1 cellular context compared by ENCODE assay signal in the genomic region with DNA sequence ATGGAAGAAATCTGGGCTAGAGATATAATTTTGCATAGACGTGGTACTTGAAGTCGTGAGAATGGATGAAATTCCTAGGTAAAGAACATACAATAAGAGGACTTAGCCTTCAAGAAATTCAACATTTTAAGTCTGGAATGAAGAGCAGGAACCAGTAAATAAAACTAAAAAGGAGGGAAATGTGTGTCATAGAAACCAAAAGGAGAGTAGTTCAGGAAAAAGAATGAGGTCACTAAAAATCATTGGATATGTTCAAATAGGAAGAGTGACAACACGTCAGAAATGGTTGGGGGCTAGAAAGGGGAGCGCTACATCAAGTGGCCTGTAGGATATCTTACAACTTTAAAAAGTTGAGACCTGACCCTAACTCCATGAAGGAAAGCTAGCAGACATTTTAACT.
TF ChIP-seq lines count a peak whose summit lies in the region.

No MANE protein-coding gene starts in this region.

TF ChIP-seq in HepG2, 621 proteins besides CTCF, POLR2A, EP300 and RAD21:
- TF ChIP-seq CREB1 (IDR thresholded peaks at IDR 0.05) (peak; percentile 35), CREB1 (CRISPR knock-in tag; IDR thresholded peaks at IDR 0.05) (no peak), ZSCAN22 (CRISPR knock-in tag; IDR thresholded peaks at IDR 0.05) (no peak), ZNF747 (CRISPR knock-in tag; IDR thresholded peaks at IDR 0.05; ENCODE audit: borderline replicate concordance) (no peak), ZNF432 (CRISPR knock-in tag; IDR thresholded peaks at IDR 0.05; ENCODE audit: borderline replicate concordance) (no peak), ZNF3 (CRISPR knock-in tag; IDR thresholded peaks at IDR 0.05) (no peak), PCBP1 (IDR thresholded peaks at IDR 0.05; ENCODE audit: borderline replicate concordance, low read depth, low read length) (no peak), ATF7 (IDR thresholded peaks at IDR 0.05) (0 out of 2 replicates have a peak, but pooled peaks have one; percentile 53), ATF7 (CRISPR knock-in tag; IDR thresholded peaks at IDR 0.05) (no peak), CBX5 (CRISPR knock-in tag; IDR thresholded peaks at IDR 0.05; ENCODE audit: borderline replicate concordance) (no peak), ZBTB40 (IDR thresholded peaks at IDR 0.05) (no peak), ZBTB40 (CRISPR knock-in tag; IDR thresholded peaks at IDR 0.05) (no peak)
